In the genomic region with DNA sequence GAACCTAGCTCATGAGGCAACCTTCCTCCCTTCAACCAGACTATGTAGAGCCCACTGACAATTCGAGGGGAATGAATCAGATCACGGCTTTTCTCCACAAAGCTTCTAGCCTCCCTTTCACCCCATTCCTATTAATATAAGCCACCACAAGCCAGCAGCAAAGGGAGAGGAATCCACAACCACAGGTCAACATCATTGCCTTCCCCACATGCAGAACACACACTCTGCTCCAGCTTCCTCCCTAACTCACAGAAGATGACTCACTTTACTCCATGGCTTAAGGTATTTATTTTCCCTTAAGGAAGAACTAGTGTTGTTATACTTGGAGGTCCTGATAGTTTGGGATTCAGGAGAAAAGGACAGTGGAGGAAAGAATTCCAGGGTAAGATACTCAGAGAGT, we compare ENCODE assay signal across 17 cellular contexts.
A peak's percentile ranks its signal among the peaks of the same experiment; 100 is the strongest.
DNase-seq lines count a peak whose midpoint lies in the region; ATAC-seq and TF ChIP-seq lines count a peak whose summit lies in the region.
"Had no signal": no experiment of that assay in that cellular context is flagged by ENCODE, and none has a peak within 500 bp of the region (broad histone marks: within the 10 kb centered on the region; RNA-seq: fewer than 3 reads in every experiment).

No MANE protein-coding gene starts in this region.

- DNase-seq in EL (peak; percentile 84), RPMI7951 (ENCODE audit: low read depth) (peak; percentile 78), epithelial cell of esophagus (ENCODE audit: low read depth) (peak; percentile 35), myocyte (ENCODE audit: low read depth) (peak; percentile 70), NCI-H69 (lab: John Stamatoyannopoulos, UW) (no peak), SIG-M5 (lab: John Stamatoyannopoulos, UW) (no peak), HAP-1 (ENCODE audit: low spot score in 2 of 2) (no peak)
- DNase-seq: activated effector memory CD4-positive, alpha-beta T cell treated with Interleukin-2 at 50 U/mL for 16 hours; body of pancreas; DMS79 treated with DMSO at 0.1 percent for 48 hours; gastrocnemius medialis; right lobe of liver; RPMI8226; T-helper 1 cell had no signal

- H3K36me3 ChIP-seq in HAP-1 (replicated peaks), result no peaks in the 10 kb centered on the region
- H3K36me3 ChIP-seq: BLaER1 treated with 17β-estradiol and CSF1 and Interleukin-3, amounts not matched to agents 10 nM and 100 nM; gastrocnemius medialis; right lobe of liver had no signal

- H3K4me3 ChIP-seq in epithelial cell of esophagus (ENCODE audit: low read length) (no peak overlapping the region), HAP-1 (no peak overlapping the region)
- H3K4me3 ChIP-seq: BLaER1 treated with 17β-estradiol and CSF1 and Interleukin-3, amounts not matched to agents 10 nM and 100 nM; body of pancreas; gastrocnemius medialis; right lobe of liver had no signal

- no peak for ATAC-seq in GM21717 (IDR thresholded peaks at IDR 0.05; ENCODE audit: unreplicated experiment)
- ATAC-seq: body of pancreas, gastrocnemius medialis, right lobe of liver, WTC11 had no signal

- in situ Hi-C loops in HAP-1 (cut with MboI; ENCODE audit: low sequenced_read_pairs), result no loop called here

- H3K27me3 ChIP-seq in HAP-1 (ENCODE audit: low read depth), result no peaks in the 10 kb centered on the region
- H3K27me3 ChIP-seq: BLaER1 treated with 17β-estradiol and CSF1 and Interleukin-3, amounts not matched to agents 10 nM and 100 nM; body of pancreas; gastrocnemius medialis; right lobe of liver had no signal

- H3K9me3 ChIP-seq in HAP-1, result no peaks in the 10 kb centered on the region
- H3K9me3 ChIP-seq: BLaER1 treated with 17β-estradiol and CSF1 and Interleukin-3, amounts not matched to agents 10 nM and 100 nM; body of pancreas; gastrocnemius medialis; right lobe of liver had no signal

- no peak for TF ChIP-seq CTCF in epithelial cell of esophagus (IDR thresholded peaks at IDR 0.05; ENCODE audit: insufficient read depth, low read depth, low read length, missing control alignments)

- no peaks in the 10 kb centered on the region for H3K4me1 ChIP-seq in HAP-1
- H3K4me1 ChIP-seq: BLaER1 treated with 17β-estradiol and CSF1 and Interleukin-3, amounts not matched to agents 10 nM and 100 nM; gastrocnemius medialis; right lobe of liver had no signal

Comparison
In these comparisons a context has a peak if more than half of its experiments do, and no peak if none do; other contexts are left out.
1. DNase-seq: peak in EL (single experiment), RPMI7951 (single experiment), epithelial cell of esophagus (single experiment) and myocyte (single experiment); none in NCI-H69 (single experiment), SIG-M5 (single experiment) and HAP-1 (0 of 2).